ENCODE assay signal across 14 cellular contexts in the genomic region with DNA sequence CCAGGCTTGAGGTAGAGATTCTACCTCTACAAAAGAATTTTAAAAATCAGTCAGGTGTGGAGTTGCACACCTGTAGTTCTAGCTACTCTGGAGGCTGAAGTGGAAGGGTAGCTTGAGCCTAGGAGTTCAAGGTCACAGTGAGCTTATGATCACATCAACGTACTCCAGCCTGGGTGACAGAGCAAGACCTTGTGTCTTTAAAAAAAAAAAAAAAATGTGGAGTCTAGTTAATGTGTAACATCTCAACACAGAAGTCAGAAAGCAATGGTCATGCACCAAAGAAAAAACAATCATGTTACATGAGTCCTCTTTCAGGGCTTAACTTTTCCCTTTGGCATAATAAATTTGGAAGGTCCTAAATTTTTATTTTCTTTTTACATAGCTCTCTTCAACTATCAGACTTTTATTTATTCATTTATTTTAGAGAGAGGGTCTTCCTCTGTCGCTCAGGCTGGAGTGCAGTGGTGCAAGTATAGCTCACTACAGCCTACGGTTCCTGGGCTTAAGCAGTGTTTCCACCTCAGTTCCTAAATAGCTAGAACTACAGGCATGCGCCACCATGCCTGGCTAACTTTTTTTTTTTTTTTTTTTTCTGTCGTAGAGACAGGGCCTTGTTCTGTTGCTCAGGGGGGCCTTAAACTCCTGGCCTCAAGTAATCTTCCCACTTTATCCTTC. TPM values are rescaled to one million over a fixed set of nuclear protein-coding genes. Genes with fewer than 3 reads are reported as not detected.
DNase-seq lines count a peak whose midpoint lies in the region; TF ChIP-seq lines count a peak whose summit lies in the region.
"Had no signal": no experiment of that assay in that cellular context is flagged by ENCODE, and none has a peak within 500 bp of the region (broad histone marks: within the 10 kb centered on the region; RNA-seq: fewer than 3 reads in every experiment).

No MANE protein-coding gene starts in this region.

- WGBS in liver, result 42% methylated on average over 5 of the region's 5 CpGs

- peaks cover 30% of the 10 kb centered on the region for H3K36me3 Mint-ChIP-seq in type B pancreatic cell

- H3K4me1 ChIP-seq in liver (ENCODE audit: control insufficient read depth in 4 of 4, insufficient read depth in 4 of 4, low read length in 3 of 4), result peaks cover 2 to 25% (median 12%) of the 10 kb centered on the region in 4 donors

- H3K9me3 ChIP-seq in liver (ENCODE audit: control insufficient read depth in 4 of 4, low read length in 3 of 4), result peaks cover 0 to 2% (median 0%) of the 10 kb centered on the region in 4 donors

- peaks cover 3 to 19% (median 13%) of the 10 kb centered on the region in 4 donors for H3K36me3 ChIP-seq in liver (ENCODE audit: control insufficient read depth in 4 of 4, insufficient read depth in 3 of 4, low read depth in 1 of 4, low read length in 3 of 4)

- no peaks in the 10 kb centered on the region for H3K9me3 Mint-ChIP-seq in type B pancreatic cell

- H3K4me3 ChIP-seq in liver (ENCODE audit: low read depth in 1 of 3, low read length in 3 of 3), result peak overlapping the region in 1 of 3 donors; percentile 1
- H3K4me3 ChIP-seq: GM23338, SJSA1 had no signal

- H3K27me3 ChIP-seq in liver (ENCODE audit: control insufficient read depth in 4 of 4, insufficient read depth in 4 of 4, low read length in 3 of 4), result no peaks in the 10 kb centered on the region
- H3K27me3 ChIP-seq: SJSA1 had no signal

- no peak overlapping the region for H3K27ac Mint-ChIP-seq in type B pancreatic cell
- H3K27ac Mint-ChIP-seq: GM23338 had no signal

- H3K27ac ChIP-seq in liver (ENCODE audit: low read depth in 1 of 2, low read length in 2 of 2), result peak overlapping the region; percentile 17 to 77
- H3K27ac ChIP-seq: SJSA1 had no signal

- H3K9ac ChIP-seq in liver (ENCODE audit: low read depth in 1 of 2, low read length in 2 of 2), result peak overlapping the region; percentile 32 to 60

- DNase-seq in NCI-H82 treated with DMSO at 0.1 percent for 48 hours (lab: John Stamatoyannopoulos, UW; ENCODE audit: unreplicated experiment) (peak; percentile 55), glomerular visceral epithelial cell (ENCODE audit: extremely low spot score) (peak; percentile 26), type B pancreatic cell (ENCODE audit: extremely low spot score, unreplicated experiment) (no peak), NCI-H2107 treated with DMSO at 0.1 percent for 48 hours (lab: John Stamatoyannopoulos, UW; ENCODE audit: unreplicated experiment) (no peak), H4 (ENCODE audit: low spot score) (no peak), hippocampal formation (lab: John Stamatoyannopoulos, UW) (no peak)
- DNase-seq: MV-4-11; NCI-H1417 treated with DMSO at 0.1 percent for 48 hours; NCI-H2029; NCI-H524 treated with DMSO at 0.1 percent for 48 hours; NK-92 treated with Interleukin-12 subunit alpha and Interleukin-12 subunit beta, amount 100 ng/mL, for 24 hours had no signal

- no peaks in the 10 kb centered on the region for H3K4me1 Mint-ChIP-seq in type B pancreatic cell (ENCODE audit: unreplicated experiment)
- H3K4me1 Mint-ChIP-seq: GM23338 had no signal

- H3K4me3 Mint-ChIP-seq in type B pancreatic cell, result peak overlapping the region; percentile 22
- H3K4me3 Mint-ChIP-seq: GM23338 had no signal

- no peaks in the 10 kb centered on the region for H3K27me3 Mint-ChIP-seq in type B pancreatic cell

- peak in 1 of 2 donors; percentile 29 for TF ChIP-seq RAD21 in liver (IDR thresholded peaks at IDR 0.05)

- TF ChIP-seq CTCF in liver (IDR thresholded peaks at IDR 0.05; ENCODE audit: low read depth, low read length, missing input control) (no peak), type B pancreatic cell (conservative IDR thresholded peaks at IDR 0.05) (no peak)

TF ChIP-seq in liver, 16 proteins besides CTCF, POLR2A, EP300 and RAD21:
- TF ChIP-seq YY1 (IDR thresholded peaks at IDR 0.05) (peak; percentile 83), SP1 (IDR thresholded peaks at IDR 0.05) (peak; percentile 69), NR2F2 (IDR thresholded peaks at IDR 0.05) (no peak), TAF1 (conservative IDR thresholded peaks at IDR 0.05) (peak; percentile 54), HNF4A (conservative IDR thresholded peaks at IDR 0.05) (peak; percentile 26 to 46), JUND (IDR thresholded peaks at IDR 0.05) (no peak), GABPA (IDR thresholded peaks at IDR 0.05 in 1 of 2, conservative IDR thresholded peaks at IDR 0.05 in 1 of 2) (no peak), FOXA2 (IDR thresholded peaks at IDR 0.05) (peak; percentile 6), ZBTB33 (IDR thresholded peaks at IDR 0.05) (no peak), RXRA (IDR thresholded peaks at IDR 0.05) (peak in 1 of 2 donors; percentile 43)
- TF ChIP-seq, protein P1, sequence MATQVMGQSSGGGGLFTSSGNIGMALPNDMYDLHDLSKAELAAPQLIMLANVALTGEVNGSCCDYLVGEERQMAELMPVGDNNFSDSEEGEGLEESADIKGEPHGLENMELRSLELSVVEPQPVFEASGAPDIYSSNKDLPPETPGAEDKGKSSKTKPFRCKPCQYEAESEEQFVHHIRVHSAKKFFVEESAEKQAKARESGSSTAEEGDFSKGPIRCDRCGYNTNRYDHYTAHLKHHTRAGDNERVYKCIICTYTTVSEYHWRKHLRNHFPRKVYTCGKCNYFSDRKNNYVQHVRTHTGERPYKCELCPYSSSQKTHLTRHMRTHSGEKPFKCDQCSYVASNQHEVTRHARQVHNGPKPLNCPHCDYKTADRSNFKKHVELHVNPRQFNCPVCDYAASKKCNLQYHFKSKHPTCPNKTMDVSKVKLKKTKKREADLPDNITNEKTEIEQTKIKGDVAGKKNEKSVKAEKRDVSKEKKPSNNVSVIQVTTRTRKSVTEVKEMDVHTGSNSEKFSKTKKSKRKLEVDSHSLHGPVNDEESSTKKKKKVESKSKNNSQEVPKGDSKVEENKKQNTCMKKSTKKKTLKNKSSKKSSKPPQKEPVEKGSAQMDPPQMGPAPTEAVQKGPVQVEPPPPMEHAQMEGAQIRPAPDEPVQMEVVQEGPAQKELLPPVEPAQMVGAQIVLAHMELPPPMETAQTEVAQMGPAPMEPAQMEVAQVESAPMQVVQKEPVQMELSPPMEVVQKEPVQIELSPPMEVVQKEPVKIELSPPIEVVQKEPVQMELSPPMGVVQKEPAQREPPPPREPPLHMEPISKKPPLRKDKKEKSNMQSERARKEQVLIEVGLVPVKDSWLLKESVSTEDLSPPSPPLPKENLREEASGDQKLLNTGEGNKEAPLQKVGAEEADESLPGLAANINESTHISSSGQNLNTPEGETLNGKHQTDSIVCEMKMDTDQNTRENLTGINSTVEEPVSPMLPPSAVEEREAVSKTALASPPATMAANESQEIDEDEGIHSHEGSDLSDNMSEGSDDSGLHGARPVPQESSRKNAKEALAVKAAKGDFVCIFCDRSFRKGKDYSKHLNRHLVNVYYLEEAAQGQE (IDR thresholded peaks at IDR 0.05), result peak; percentile 24
- TF ChIP-seq, protein P2, sequence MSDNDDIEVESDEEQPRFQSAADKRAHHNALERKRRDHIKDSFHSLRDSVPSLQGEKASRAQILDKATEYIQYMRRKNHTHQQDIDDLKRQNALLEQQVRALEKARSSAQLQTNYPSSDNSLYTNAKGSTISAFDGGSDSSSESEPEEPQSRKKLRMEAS (IDR thresholded peaks at IDR 0.05), result peak; percentile 59
- TF ChIP-seq, protein P3, sequence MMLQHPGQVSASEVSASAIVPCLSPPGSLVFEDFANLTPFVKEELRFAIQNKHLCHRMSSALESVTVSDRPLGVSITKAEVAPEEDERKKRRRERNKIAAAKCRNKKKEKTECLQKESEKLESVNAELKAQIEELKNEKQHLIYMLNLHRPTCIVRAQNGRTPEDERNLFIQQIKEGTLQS (IDR thresholded peaks at IDR 0.05), result no peak

RNA-seq across cellular contexts. Expression of gene SETDB2, which starts 22.3 kb away (rescaled TPM):
- total RNA-seq in liver (1 to 10 TPM; 6.2 TPM), type B pancreatic cell (ENCODE audit: low replicate concordance) (8.2 and 11.8 TPM in 2 replicates)
- 1 to 10 TPM; 1.9 to 3.5 TPM for polyA plus RNA-seq in liver
- 6.6 and 6.7 TPM in 2 replicates for total RNA-seq in H4 (2014; rRNA removed; shearing (Covaris generic))

RNA-seq across cellular contexts. Expression of gene CAB39L, which starts 22.5 kb away (rescaled TPM):
- total RNA-seq in liver (1 to 10 TPM; 2.3 to 5.1 TPM), type B pancreatic cell (ENCODE audit: low replicate concordance) (11.4 and 18.1 TPM in 2 replicates)
- 1 to 10 TPM; 1.8 to 1.9 TPM for polyA plus RNA-seq in liver
- 3.7 and 5.1 TPM in 2 replicates for total RNA-seq in H4 (2014; rRNA removed; shearing (Covaris generic))

RNA-seq across cellular contexts. Expression of gene PHF11, which starts 29.4 kb away (rescaled TPM):
- 10 to 100 TPM in 1 of 2 donors, 1 to 10 TPM in 1; 8.6 to 14.2 TPM for total RNA-seq in liver
- 10 to 100 TPM in 1 of 2 donors, 1 to 10 TPM in 1; 8.8 to 16.1 TPM for polyA plus RNA-seq in liver
- 18.9 and 20.7 TPM in 2 replicates for total RNA-seq in type B pancreatic cell (ENCODE audit: low replicate concordance)
- total RNA-seq in H4 (2014; rRNA removed; shearing (Covaris generic)), result 9.0 and 13.6 TPM in 2 replicates

Comparison
In these comparisons a context has a peak if more than half of its experiments do, and no peak if none do; other contexts are left out.
1. DNase-seq: peak in NCI-H82 treated with DMSO at 0.1 percent for 48 hours (single experiment) and glomerular visceral epithelial cell (single experiment); none in type B pancreatic cell (single experiment), NCI-H2107 treated with DMSO at 0.1 percent for 48 hours (single experiment), H4 (single experiment) and hippocampal formation (0 of 2).